In the genomic region with DNA sequence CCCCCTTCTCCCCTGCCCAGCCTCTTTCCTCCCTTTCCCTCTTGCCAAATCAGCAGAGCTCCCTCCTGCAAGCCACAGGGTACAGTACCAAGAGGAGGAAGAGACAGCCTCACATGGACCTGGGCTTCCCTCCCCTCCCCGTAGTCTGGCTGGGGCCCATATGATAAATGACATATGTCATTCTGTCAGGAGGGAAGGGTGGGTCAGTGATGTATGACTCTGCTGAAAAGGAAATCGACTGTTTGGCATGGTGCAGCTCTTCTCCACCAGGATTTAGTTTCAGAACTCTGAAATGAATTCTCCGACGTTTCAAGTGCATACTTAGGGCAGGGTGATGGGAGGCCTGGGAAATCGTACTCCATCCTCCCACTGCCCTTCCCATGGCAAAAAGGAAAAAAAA, we compare ENCODE assay signal across 10 cellular contexts. TPM values are rescaled to one million over a fixed set of nuclear protein-coding genes. Genes with fewer than 3 reads are reported as not detected.
DNase-seq lines count a peak whose midpoint lies in the region; ATAC-seq and TF ChIP-seq lines count a peak whose summit lies in the region.
"Had no signal": no experiment of that assay in that cellular context is flagged by ENCODE, and none has a peak within 500 bp of the region (broad histone marks: within the 10 kb centered on the region; RNA-seq: fewer than 3 reads in every experiment).

No MANE protein-coding gene starts in this region.

- H3K9ac ChIP-seq in KMS-11: no peak overlapping the region
- no peak overlapping the region for H3K9ac ChIP-seq in endodermal cell (ENCODE audit: extremely low read depth, low read length, poor library complexity, severe bottlenecking)

- H3K36me3 ChIP-seq in BE2C (no peaks in the 10 kb centered on the region), KMS-11 (ENCODE audit: insufficient read depth) (no peaks in the 10 kb centered on the region), endodermal cell (ENCODE audit: control insufficient read depth, insufficient read depth, low read length) (no peaks in the 10 kb centered on the region)

- H3K4me3 ChIP-seq in BE2C (ENCODE audit: low read depth, low read length): peak overlapping the region; percentile 0; the same call in 1 of the 2 replicates
- no peak overlapping the region for H3K4me3 ChIP-seq in KMS-11 (IDR thresholded peaks at IDR 0.05; ENCODE audit: insufficient read depth, low read depth, low read length)
- H3K4me3 ChIP-seq in endodermal cell (ENCODE audit: low read length): no peak overlapping the region

- H3K4me3 Mint-ChIP-seq in endodermal cell (no peak overlapping the region), nephron progenitor cell (peak overlapping the region; percentile 60), HFFc6 (no peak overlapping the region; the same call in 1 of the 2 replicates)

- H3K27me3 ChIP-seq in BE2C: no peaks in the 10 kb centered on the region
- H3K27me3 ChIP-seq in KMS-11 (ENCODE audit: insufficient read depth, low read depth): no peaks in the 10 kb centered on the region
- H3K27me3 ChIP-seq in endodermal cell (ENCODE audit: control insufficient read depth, insufficient read depth, low read length, poor library complexity, severe bottlenecking): peaks cover 4% of the 10 kb centered on the region

- no peaks in the 10 kb centered on the region for H3K9me3 ChIP-seq in BE2C
- no peaks in the 10 kb centered on the region for H3K9me3 ChIP-seq in endodermal cell (ENCODE audit: control insufficient read depth, low read length)

- H3K4me1 Mint-ChIP-seq in endodermal cell (peaks cover 21% of the 10 kb centered on the region), nephron progenitor cell (peaks cover 85% of the 10 kb centered on the region), HFFc6 (ENCODE audit: low read depth) (peaks cover 74% of the 10 kb centered on the region)

- DNase-seq in BE2C: peak; percentile 51
- DNase-seq in endodermal cell: no peak
- peak; percentile 30 for DNase-seq in nephron progenitor cell
- no peak for DNase-seq in medulla oblongata (ENCODE audit: extremely low spot score)
- DNase-seq in HFFc6: no peak
- DNase-seq: anterior cingulate cortex; stimulated activated CD4-positive, alpha-beta T cell treated with anti-CD3 and anti-CD28 coated beads, Interleukin-4, amount 100 ng/mL, for 1 hour had no signal

- H3K9me3 Mint-ChIP-seq in endodermal cell: no peaks in the 10 kb centered on the region
- H3K9me3 Mint-ChIP-seq in nephron progenitor cell: no peaks in the 10 kb centered on the region
- no peaks in the 10 kb centered on the region for H3K9me3 Mint-ChIP-seq in HFFc6

- H3K36me3 Mint-ChIP-seq in endodermal cell (ENCODE audit: low read depth): no peaks in the 10 kb centered on the region
- H3K36me3 Mint-ChIP-seq in nephron progenitor cell (ENCODE audit: low read depth): no peaks in the 10 kb centered on the region
- no peaks in the 10 kb centered on the region for H3K36me3 Mint-ChIP-seq in HFFc6 (ENCODE audit: low read depth)

- H3K27me3 Mint-ChIP-seq in endodermal cell (ENCODE audit: insufficient read depth): no peaks in the 10 kb centered on the region
- H3K27me3 Mint-ChIP-seq in nephron progenitor cell (ENCODE audit: low read depth, poor library complexity): peaks cover 10% of the 10 kb centered on the region
- H3K27me3 Mint-ChIP-seq in HFFc6 (ENCODE audit: insufficient read depth): no peaks in the 10 kb centered on the region; the same call in 1 of the 2 replicates

- WGBS in endodermal cell (ENCODE audit: insufficient coverage in 1 of 2, insufficient read length in 1 of 2), 2 experiments: 66% methylated on average over 5 of the region's 5 CpGs; no CpG with 5 or more reads in 1 of the 2 experiments

- peaks cover 15% of the 10 kb centered on the region for H3K4me1 ChIP-seq in BE2C
- H3K4me1 ChIP-seq in KMS-11 (ENCODE audit: low read depth, poor library complexity, severe bottlenecking): peaks cover 33% of the 10 kb centered on the region
- H3K4me1 ChIP-seq in endodermal cell (ENCODE audit: control insufficient read depth, insufficient read depth, low read length): peaks cover 2% of the 10 kb centered on the region

- no peaks in the 10 kb centered on the region for H3K79me2 ChIP-seq in KMS-11 (ENCODE audit: insufficient read depth, low read depth)

- peak overlapping the region; percentile 77 for H3K4me2 ChIP-seq in KMS-11

- no peaks in the 10 kb centered on the region for H4K20me1 ChIP-seq in KMS-11 (ENCODE audit: insufficient read depth)

- no peak overlapping the region for H2AFZ ChIP-seq in KMS-11 (ENCODE audit: low read depth)

- ATAC-seq in GM18868 (IDR thresholded peaks at IDR 0.05; ENCODE audit: unreplicated experiment) (no peak), GM18502 (IDR thresholded peaks at IDR 0.05; ENCODE audit: poor library complexity, unreplicated experiment) (no peak)

- H3K27ac ChIP-seq in KMS-11 (peak overlapping the region; percentile 48; the same call in 1 of the 2 replicates), endodermal cell (ENCODE audit: low read depth, low read length) (peak overlapping the region; percentile 86)

- no peak for TF ChIP-seq CTCF in BE2C (IDR thresholded peaks at IDR 0.05; ENCODE audit: low read depth, low read length)
- no peak for TF ChIP-seq CTCF in KMS-11 (conservative IDR thresholded peaks at IDR 0.05; ENCODE audit: low read depth, low read length)
- TF ChIP-seq CTCF in endodermal cell (conservative IDR thresholded peaks at IDR 0.05): no peak
- TF ChIP-seq CTCF in nephron progenitor cell (IDR thresholded peaks at IDR 0.05): no peak
- TF ChIP-seq CTCF in HFFc6 (IDR thresholded peaks at IDR 0.05): no peak

- H3K27ac Mint-ChIP-seq in endodermal cell (no peak overlapping the region), nephron progenitor cell (peak overlapping the region; percentile 94), HFFc6 (no peak overlapping the region)

RNA-seq across cellular contexts. Expression of gene TSHZ3, which starts 9.8 kb away (rescaled TPM):
- polyA plus RNA-seq in BE2C (2012; ENCODE audit: insufficient read depth, insufficient read length, low read depth): 11.6 TPM
- 1 to 10 TPM in 1 of 2 donors, under 1 TPM in 1; 0.84 to 2.1 TPM for total RNA-seq in endodermal cell
- 10.0 TPM for polyA plus RNA-seq in endodermal cell (2013, experiment 1 of 2)
- 8.6 TPM for polyA plus RNA-seq in endodermal cell (2013, experiment 2 of 2)
- 10 to 100 TPM in 5 of 6 experiments, 1 to 10 TPM in 1; 9.1 to 14.0 (median 13.1) TPM for total RNA-seq in HFFc6 (2021; fragmentation: NEBNext Ultra II Directional; extraction: Animal tissue kit (Norgen Biotek cat#: 25700))

Comparison
In these comparisons a context has a peak if more than half of its experiments do, and no peak if none do; other contexts are left out.
1. DNase-seq: peak in BE2C (single experiment) and nephron progenitor cell (single experiment); none in endodermal cell (single experiment), medulla oblongata (single experiment) and HFFc6 (single experiment).